In the genomic region with DNA sequence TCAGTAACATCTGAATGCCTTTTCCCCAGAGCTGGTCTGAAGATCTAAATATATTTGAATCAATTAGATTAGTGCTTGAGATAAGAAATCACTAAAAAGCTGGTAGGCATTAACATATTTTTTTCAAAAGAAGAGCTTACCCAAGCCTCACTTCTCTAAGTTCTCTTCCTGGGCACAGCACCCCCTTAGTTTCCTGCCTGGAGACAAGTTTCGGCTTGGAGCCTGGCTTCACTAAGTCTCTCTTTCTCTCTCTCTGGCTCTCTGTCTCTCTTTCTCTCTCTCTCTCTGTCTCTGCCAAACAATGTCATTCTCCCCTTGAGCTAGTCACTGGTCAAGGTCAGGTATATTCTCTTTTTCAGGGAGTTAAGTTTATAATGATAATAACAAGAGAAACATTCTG, we compare ENCODE assay signal across 18 cellular contexts.
DNase-seq lines count a peak whose midpoint lies in the region; ATAC-seq, FAIRE-seq and TF ChIP-seq lines count a peak whose summit lies in the region.
"Had no signal": no experiment of that assay in that cellular context is flagged by ENCODE, and none has a peak within 500 bp of the region (broad histone marks: within the 10 kb centered on the region; RNA-seq: fewer than 3 reads in every experiment).

No MANE protein-coding gene starts in this region.

- H3K36me3 ChIP-seq in SK-N-SH (replicated peaks in 1 of 2; ENCODE audit: control insufficient read depth in 1 of 2, insufficient read depth in 2 of 2, low read length in 1 of 2) (no peaks in the 10 kb centered on the region), keratinocyte (ENCODE audit: control insufficient read depth in 2 of 2, extremely low read depth in 1 of 2, insufficient read depth in 2 of 2, low read length in 2 of 2) (no peaks in the 10 kb centered on the region)
- H3K36me3 ChIP-seq: BLaER1 treated with 17β-estradiol and CSF1 and Interleukin-3, amounts not matched to agents 10 nM and 100 nM; HAP-1 had no signal

- H3K4me1 Mint-ChIP-seq in WTC11 = peaks cover 31% of the 10 kb centered on the region

- H3K36me3 Mint-ChIP-seq in WTC11 = no peaks in the 10 kb centered on the region
- H3K36me3 Mint-ChIP-seq: CD8-positive, alpha-beta T cell had no signal

- H4K20me1 ChIP-seq in SK-N-SH (ENCODE audit: insufficient read depth) (no peaks in the 10 kb centered on the region), keratinocyte (ENCODE audit: control insufficient read depth, extremely low read depth, insufficient read depth, low read length) (no peaks in the 10 kb centered on the region)
- H4K20me1 ChIP-seq: BLaER1 treated with 17β-estradiol and CSF1 and Interleukin-3, amounts not matched to agents 10 nM and 100 nM had no signal

- H3K9me1 ChIP-seq in keratinocyte (ENCODE audit: control insufficient read depth, extremely low read depth, insufficient read depth, low read length) = no peaks in the 10 kb centered on the region

- H3K4me3 ChIP-seq in SK-N-SH (ENCODE audit: low read depth in 2 of 2, low read length in 1 of 2) = no peak overlapping the region
- no peak overlapping the region for H3K4me3 ChIP-seq in keratinocyte (ENCODE audit: control insufficient read depth in 2 of 3, extremely low read depth in 1 of 3, insufficient read depth in 2 of 3, low read depth in 1 of 3, low read length in 3 of 3)
- H3K4me3 ChIP-seq: A549; BLaER1 treated with 17β-estradiol and CSF1 and Interleukin-3, amounts not matched to agents 10 nM and 100 nM; GM12878; HAP-1 had no signal

- H3K27ac ChIP-seq in SK-N-SH (ENCODE audit: low read depth in 2 of 2, low read length in 1 of 2) = no peak overlapping the region
- no peak overlapping the region for H3K27ac ChIP-seq in keratinocyte (ENCODE audit: control insufficient read depth, insufficient read depth, low read length)
- H3K27ac ChIP-seq: 22Rv1; A549; BLaER1 treated with 17β-estradiol and CSF1 and Interleukin-3, amounts not matched to agents 10 nM and 100 nM had no signal

- H3K4me2 ChIP-seq in SK-N-SH (no peak overlapping the region), keratinocyte (ENCODE audit: control insufficient read depth, extremely low read depth, insufficient read depth, low read depth, low read length) (peak overlapping the region; percentile 62)
- H3K4me2 ChIP-seq: A549 had no signal

- DNase-seq in SK-N-SH (no peak), WTC11 (ENCODE audit: low spot score) (no peak), keratinocyte (ENCODE audit: low read depth, low spot score) (no peak), NCI-H1048 (lab: John Stamatoyannopoulos, UW) (no peak)
- DNase-seq: Calu3; CD8-positive, alpha-beta T cell; DMS79 treated with DMSO at 0.1 percent for 48 hours; EL; KG1 had no signal

- POLR2A ChIA-PET in SK-N-SH (lab: Yijun Ruan, JAX) (no interaction called here), WTC11 (lab: Charles Lee) (no interaction called here)

- TF ChIP-seq CTCF in SK-N-SH (IDR thresholded peaks at IDR 0.05) = no peak
- TF ChIP-seq CTCF in WTC11 (IDR thresholded peaks at IDR 0.05) = no peak
- TF ChIP-seq CTCF in keratinocyte (optimal IDR thresholded peaks at IDR 0.05 in 1 of 3, IDR thresholded peaks at IDR 0.05 in 1 of 3, conservative IDR thresholded peaks at IDR 0.05 in 1 of 3; ENCODE audit: extremely low read depth in 1 of 3, insufficient read depth in 2 of 3, low read length in 3 of 3) = no peak

- no peaks in the 10 kb centered on the region for H3K27me3 Mint-ChIP-seq in WTC11 (ENCODE audit: low read depth)

- no peak overlapping the region for H3K9ac ChIP-seq in SK-N-SH
- H3K9ac ChIP-seq in keratinocyte (ENCODE audit: control insufficient read depth, extremely low read depth, insufficient read depth, low read length) = no peak overlapping the region
- H3K9ac ChIP-seq: BLaER1 treated with 17β-estradiol and CSF1 and Interleukin-3, amounts not matched to agents 10 nM and 100 nM had no signal

- H3K4me1 ChIP-seq in SK-N-SH (ENCODE audit: control insufficient read depth in 1 of 2, insufficient read depth in 2 of 2, low read depth in 1 of 2, low read length in 1 of 2) = no peaks in the 10 kb centered on the region; a peak in 1 of 4 replicates
- peaks cover 4% of the 10 kb centered on the region for H3K4me1 ChIP-seq in keratinocyte (ENCODE audit: control insufficient read depth, extremely low read depth, insufficient read depth, low read length)
- H3K4me1 ChIP-seq: A549 had no signal

- no peak overlapping the region for H3K4me3 Mint-ChIP-seq in WTC11
- H3K4me3 Mint-ChIP-seq: CD8-positive, alpha-beta T cell had no signal

- no peaks in the 10 kb centered on the region for H3K79me2 ChIP-seq in SK-N-SH (ENCODE audit: insufficient read depth)
- no peaks in the 10 kb centered on the region for H3K79me2 ChIP-seq in keratinocyte (ENCODE audit: control insufficient read depth, insufficient read depth, low read length)

- no peak for FAIRE-seq in keratinocyte (lab: Jason Lieb, UNC)
- FAIRE-seq: A549, GM12878, H1 had no signal

- no peak overlapping the region for H2AFZ ChIP-seq in SK-N-SH (ENCODE audit: low read depth)
- peak overlapping the region; percentile 88 for H2AFZ ChIP-seq in keratinocyte (ENCODE audit: control insufficient read depth, low read length)

- no peak for TF ChIP-seq RAD21 in SK-N-SH (IDR thresholded peaks at IDR 0.05; ENCODE audit: low read length)

- CTCF ChIA-PET in SK-N-SH (lab: Yijun Ruan, JAX) (interaction anchor here (0.9 kb wide), 1 partner anchor 1574 kb away, joined by 3 read pairs; no protein-coding TSS in a partner anchor), WTC11 (lab: Charles Lee) (no interaction called here)

- H3K9me2 ChIP-seq in SK-N-SH = no peaks in the 10 kb centered on the region

- H3K27me3 ChIP-seq in SK-N-SH (ENCODE audit: insufficient read depth) = no peaks in the 10 kb centered on the region
- H3K27me3 ChIP-seq in keratinocyte (ENCODE audit: control insufficient read depth, extremely low read depth, insufficient read depth, low read length) = no peaks in the 10 kb centered on the region
- H3K27me3 ChIP-seq: BLaER1 treated with 17β-estradiol and CSF1 and Interleukin-3, amounts not matched to agents 10 nM and 100 nM had no signal

- no peak for TF ChIP-seq EP300 in SK-N-SH (IDR thresholded peaks at IDR 0.05; ENCODE audit: borderline replicate concordance in 1 of 2, low read depth in 1 of 2, low read length in 1 of 2)

- peak; percentile 71 for ATAC-seq in SK-N-SH treated with all-trans-retinoic acid at 6 μM for 48 hours
- ATAC-seq in WTC11 = peak; percentile 52
- no peak for ATAC-seq in HG02571 (IDR thresholded peaks at IDR 0.05; ENCODE audit: unreplicated experiment)
- ATAC-seq in HG02870 (IDR thresholded peaks at IDR 0.05; ENCODE audit: unreplicated experiment) = no peak
- ATAC-seq: A549; CD8-positive, alpha-beta T cell; GM12878 had no signal

- no peaks in the 10 kb centered on the region for H3F3A ChIP-seq in SK-N-SH (replicated peaks; ENCODE audit: insufficient read depth)

- H3K27ac Mint-ChIP-seq in WTC11 = no peak overlapping the region
- H3K27ac Mint-ChIP-seq: CD8-positive, alpha-beta T cell had no signal

- 84% methylated on average over 1 of the region's 1 CpG for WGBS in SK-N-SH (ENCODE audit: low lambda C conversion rate)

- dilution Hi-C loops in keratinocyte (cut with MboI; ENCODE audit: extremely low pct_ligation_motif_present, low sequenced_read_pairs) = no loop called here

- H3K9me3 ChIP-seq in SK-N-SH (no peaks in the 10 kb centered on the region), keratinocyte (ENCODE audit: control insufficient read depth, low read depth, low read length) (no peaks in the 10 kb centered on the region)
- H3K9me3 ChIP-seq: A549; BLaER1 treated with 17β-estradiol and CSF1 and Interleukin-3, amounts not matched to agents 10 nM and 100 nM; HAP-1 had no signal

- H3K9me3 Mint-ChIP-seq in WTC11 = no peaks in the 10 kb centered on the region

TF ChIP-seq in SK-N-SH treated with all-trans-retinoic acid at 6 μM for 48 hours, 23 proteins besides CTCF, POLR2A, EP300 and RAD21 (continues in another document):
- TF ChIP-seq BACH2 (CRISPR knock-in tag; IDR thresholded peaks at IDR 0.05; ENCODE audit: borderline replicate concordance) = no peak

TF ChIP-seq in SK-N-SH, 30 proteins besides CTCF, POLR2A, EP300 and RAD21:
- TF ChIP-seq MEF2A (IDR thresholded peaks at IDR 0.05; ENCODE audit: borderline replicate concordance, low read depth) = no peak

TF ChIP-seq in WTC11, 78 proteins besides CTCF, POLR2A, EP300 and RAD21:
- TF ChIP-seq TEAD1 (CRISPR knock-in tag; IDR thresholded peaks at IDR 0.05) (no peak), GABPB1 (CRISPR knock-in tag; IDR thresholded peaks at IDR 0.05) (no peak), GTF2I (CRISPR knock-in tag; conservative IDR thresholded peaks at IDR 0.05) (no peak), FOXP1 (CRISPR knock-in tag; IDR thresholded peaks at IDR 0.05; ENCODE audit: borderline replicate concordance) (no peak), NFATC4 (CRISPR knock-in tag; IDR thresholded peaks at IDR 0.05) (no peak)
- TF ChIP-seq, protein P1, sequence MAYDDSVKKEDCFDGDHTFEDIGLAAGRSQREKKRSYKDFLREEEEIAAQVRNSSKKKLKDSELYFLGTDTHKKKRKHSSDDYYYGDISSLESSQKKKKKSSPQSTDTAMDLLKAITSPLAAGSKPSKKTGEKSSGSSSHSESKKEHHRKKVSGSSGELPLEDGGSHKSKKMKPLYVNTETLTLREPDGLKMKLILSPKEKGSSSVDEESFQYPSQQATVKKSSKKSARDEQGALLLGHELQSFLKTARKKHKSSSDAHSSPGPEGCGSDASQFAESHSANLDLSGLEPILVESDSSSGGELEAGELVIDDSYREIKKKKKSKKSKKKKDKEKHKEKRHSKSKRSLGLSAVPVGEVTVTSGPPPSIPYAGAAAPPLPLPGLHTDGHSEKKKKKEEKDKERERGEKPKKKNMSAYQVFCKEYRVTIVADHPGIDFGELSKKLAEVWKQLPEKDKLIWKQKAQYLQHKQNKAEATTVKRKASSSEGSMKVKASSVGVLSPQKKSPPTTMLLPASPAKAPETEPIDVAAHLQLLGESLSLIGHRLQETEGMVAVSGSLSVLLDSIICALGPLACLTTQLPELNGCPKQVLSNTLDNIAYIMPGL (CRISPR knock-in tag; IDR thresholded peaks at IDR 0.05) = no peak
- TF ChIP-seq, protein P2, sequence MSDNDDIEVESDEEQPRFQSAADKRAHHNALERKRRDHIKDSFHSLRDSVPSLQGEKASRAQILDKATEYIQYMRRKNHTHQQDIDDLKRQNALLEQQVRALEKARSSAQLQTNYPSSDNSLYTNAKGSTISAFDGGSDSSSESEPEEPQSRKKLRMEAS (CRISPR knock-in tag; IDR thresholded peaks at IDR 0.05) = no peak
TF ChIP-seq in WTC11: peak in this region for 0.

Comparison
In these comparisons a context has a peak if more than half of its experiments do, and no peak if none do; other contexts are left out.
1. ATAC-seq: peak in SK-N-SH treated with all-trans-retinoic acid at 6 μM for 48 hours (single experiment) and WTC11 (single experiment); none in HG02571 (single experiment) and HG02870 (single experiment).